Comparison of ENCODE assay signal across 20 cellular contexts in genomic region chr9:37542488-37542887, GRCh38.
"Had no signal": no experiment of that assay in that cellular context is flagged by ENCODE, and none has a peak within 500 bp of the region (broad histone marks: within the 10 kb centered on the region; RNA-seq: fewer than 3 reads in every experiment).

No MANE protein-coding gene starts in this region.

- DNase-seq: IMR-90, Kasumi-1, NCI-H1092 treated with DMSO at 0.1 percent for 48 hours, NCI-H1436, NCI-H187, NCI-H2029, NCI-H2081 treated with DMSO at 0.1 percent for 48 hours, NCI-H2171, NCI-H226, NCI-H446, NCI-H510A, NCI-H524 treated with DMSO at 0.1 percent for 48 hours, NCI-H69, NCI-H774, SHP77 treated with DMSO at 0.1 percent for 48 hours, SJCRH30 had no signal

- ATAC-seq: HepG2, Right ventricle myocardium inferior, SK-N-SH treated with all-trans-retinoic acid at 6 μM for 48 hours had no signal

- H3K27ac ChIP-seq: KMS-11, SJCRH30 had no signal
